1 cellular context compared by ENCODE assay signal in genomic region chr2:25829828-25830227, GRCh38.
TF ChIP-seq lines count a peak whose summit lies in the region.

No MANE protein-coding gene starts in this region.

TF ChIP-seq in SK-N-SH, 30 proteins besides CTCF, POLR2A, EP300 and RAD21:
- TF ChIP-seq EZH2phosphoT487 (IDR thresholded peaks at IDR 0.05; ENCODE audit: borderline replicate concordance, low read depth) (no peak), NRF1 (IDR thresholded peaks at IDR 0.05; ENCODE audit: low read depth, low read length) (no peak), TEAD4 (IDR thresholded peaks at IDR 0.05; ENCODE audit: borderline replicate concordance, insufficient read depth) (no peak), FOXM1 (IDR thresholded peaks at IDR 0.05; ENCODE audit: low read depth) (no peak), NFIC (IDR thresholded peaks at IDR 0.05; ENCODE audit: borderline replicate concordance) (no peak), JUND (IDR thresholded peaks at IDR 0.05) (no peak), MXI1 (IDR thresholded peaks at IDR 0.05; ENCODE audit: low read depth, low read length) (no peak), USF1 (IDR thresholded peaks at IDR 0.05; ENCODE audit: borderline replicate concordance, low read depth) (no peak), YY1 (IDR thresholded peaks at IDR 0.05; ENCODE audit: low read depth) (no peak), SIN3A (IDR thresholded peaks at IDR 0.05; ENCODE audit: borderline replicate concordance, low read depth, low read length) (no peak), RCOR1 (IDR thresholded peaks at IDR 0.05; ENCODE audit: low read length) (no peak), FOXJ3 (CRISPR knock-in tag; IDR thresholded peaks at IDR 0.05) (no peak)
